ENCODE assay signal across 1 cellular context in the genomic region with DNA sequence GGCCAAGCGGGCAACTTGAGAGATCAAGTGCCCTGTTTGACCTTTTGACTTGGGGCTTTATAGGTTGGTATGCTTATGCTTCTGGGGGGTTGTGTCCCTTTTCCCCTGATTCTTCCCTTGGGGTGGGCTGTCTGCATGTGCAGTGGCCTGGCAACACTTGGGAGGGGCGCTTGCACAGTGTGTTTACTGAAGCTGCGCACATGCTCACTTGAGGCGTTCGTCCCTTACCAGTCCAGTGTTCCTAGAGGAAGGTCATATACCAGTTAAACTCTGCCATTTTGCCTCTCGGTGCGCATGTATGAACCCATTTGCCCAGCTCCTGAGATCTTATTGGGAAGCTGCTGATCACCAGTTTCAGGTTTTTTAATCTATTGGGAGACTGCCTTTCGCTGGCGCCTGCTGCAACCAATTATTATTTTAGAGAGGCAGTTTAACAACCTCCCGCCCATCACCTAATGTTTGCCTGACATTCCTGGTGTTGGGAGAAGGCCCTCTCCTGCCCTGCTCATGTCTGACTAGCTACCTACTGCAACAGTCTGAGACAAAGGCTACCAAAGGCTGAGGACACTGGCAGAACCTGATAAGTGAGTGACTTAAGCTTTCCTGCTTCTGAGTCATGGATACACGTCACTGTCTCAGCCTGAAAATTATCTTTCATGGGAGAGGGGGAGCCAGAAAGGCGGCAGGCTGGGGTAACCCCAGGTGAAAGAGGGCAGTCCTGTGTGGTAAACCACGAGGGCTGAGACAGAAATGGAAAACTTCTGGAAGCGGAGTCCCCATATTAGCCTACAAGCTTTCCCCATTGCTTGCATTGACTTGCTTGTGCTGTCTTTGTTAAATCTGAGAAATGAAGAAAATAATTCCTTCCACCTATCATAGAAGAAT.
TF ChIP-seq lines count a peak whose summit lies in the region.

No MANE protein-coding gene starts in this region.

TF ChIP-seq in K562, 482 proteins besides CTCF, POLR2A, EP300 and RAD21 (continued from another document and continues in another):
- TF ChIP-seq, protein P1, sequence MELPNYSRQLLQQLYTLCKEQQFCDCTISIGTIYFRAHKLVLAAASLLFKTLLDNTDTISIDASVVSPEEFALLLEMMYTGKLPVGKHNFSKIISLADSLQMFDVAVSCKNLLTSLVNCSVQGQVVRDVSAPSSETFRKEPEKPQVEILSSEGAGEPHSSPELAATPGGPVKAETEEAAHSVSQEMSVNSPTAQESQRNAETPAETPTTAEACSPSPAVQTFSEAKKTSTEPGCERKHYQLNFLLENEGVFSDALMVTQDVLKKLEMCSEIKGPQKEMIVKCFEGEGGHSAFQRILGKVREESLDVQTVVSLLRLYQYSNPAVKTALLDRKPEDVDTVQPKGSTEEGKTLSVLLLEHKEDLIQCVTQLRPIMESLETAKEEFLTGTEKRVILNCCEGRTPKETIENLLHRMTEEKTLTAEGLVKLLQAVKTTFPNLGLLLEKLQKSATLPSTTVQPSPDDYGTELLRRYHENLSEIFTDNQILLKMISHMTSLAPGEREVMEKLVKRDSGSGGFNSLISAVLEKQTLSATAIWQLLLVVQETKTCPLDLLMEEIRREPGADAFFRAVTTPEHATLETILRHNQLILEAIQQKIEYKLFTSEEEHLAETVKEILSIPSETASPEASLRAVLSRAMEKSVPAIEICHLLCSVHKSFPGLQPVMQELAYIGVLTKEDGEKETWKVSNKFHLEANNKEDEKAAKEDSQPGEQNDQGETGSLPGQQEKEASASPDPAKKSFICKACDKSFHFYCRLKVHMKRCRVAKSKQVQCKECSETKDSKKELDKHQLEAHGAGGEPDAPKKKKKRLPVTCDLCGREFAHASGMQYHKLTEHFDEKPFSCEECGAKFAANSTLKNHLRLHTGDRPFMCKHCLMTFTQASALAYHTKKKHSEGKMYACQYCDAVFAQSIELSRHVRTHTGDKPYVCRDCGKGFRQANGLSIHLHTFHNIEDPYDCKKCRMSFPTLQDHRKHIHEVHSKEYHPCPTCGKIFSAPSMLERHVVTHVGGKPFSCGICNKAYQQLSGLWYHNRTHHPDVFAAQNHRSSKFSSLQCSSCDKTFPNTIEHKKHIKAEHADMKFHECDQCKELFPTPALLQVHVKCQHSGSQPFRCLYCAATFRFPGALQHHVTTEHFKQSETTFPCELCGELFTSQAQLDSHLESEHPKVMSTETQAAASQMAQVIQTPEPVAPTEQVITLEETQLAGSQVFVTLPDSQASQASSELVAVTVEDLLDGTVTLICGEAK (IDR thresholded peaks at IDR 0.05): no peak
- TF ChIP-seq, protein P1 (CRISPR knock-in tag; IDR thresholded peaks at IDR 0.05): no peak
- peak; percentile 85 for TF ChIP-seq ZNF175 (CRISPR knock-in tag; IDR thresholded peaks at IDR 0.05; ENCODE audit: low read depth)
- peak; percentile 47; the same call in 1 of the 2 replicates for TF ChIP-seq GABPA (tag; conservative IDR thresholded peaks at IDR 0.05; ENCODE audit: low read depth)
- TF ChIP-seq, protein P2, sequence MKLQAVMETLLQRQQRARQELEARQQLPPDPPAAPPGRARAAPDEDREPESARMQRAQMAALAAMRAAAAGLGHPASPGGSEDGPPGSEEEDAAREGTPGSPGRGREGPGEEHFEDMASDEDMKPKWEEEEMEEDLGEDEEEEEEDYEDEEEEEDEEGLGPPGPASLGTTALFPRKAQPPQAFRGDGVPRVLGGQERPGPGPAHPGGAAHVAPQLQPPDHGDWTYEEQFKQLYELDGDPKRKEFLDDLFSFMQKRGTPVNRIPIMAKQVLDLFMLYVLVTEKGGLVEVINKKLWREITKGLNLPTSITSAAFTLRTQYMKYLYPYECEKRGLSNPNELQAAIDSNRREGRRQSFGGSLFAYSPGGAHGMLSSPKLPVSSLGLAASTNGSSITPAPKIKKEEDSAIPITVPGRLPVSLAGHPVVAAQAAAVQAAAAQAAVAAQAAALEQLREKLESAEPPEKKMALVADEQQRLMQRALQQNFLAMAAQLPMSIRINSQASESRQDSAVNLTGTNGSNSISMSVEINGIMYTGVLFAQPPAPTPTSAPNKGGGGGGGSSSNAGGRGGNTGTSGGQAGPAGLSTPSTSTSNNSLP (IDR thresholded peaks at IDR 0.05; ENCODE audit: borderline replicate concordance, low read depth, low read length): 0 out of 2 replicates have a peak, but pooled peaks have one; percentile 29
- no peak for TF ChIP-seq POLR2AphosphoS2 (IDR thresholded peaks at IDR 0.05; ENCODE audit: low read length)
- TF ChIP-seq NFATC3 (IDR thresholded peaks at IDR 0.05): 0 out of 2 replicates have a peak, but pooled peaks have one; percentile 59
- TF ChIP-seq KDM4B (IDR thresholded peaks at IDR 0.05; ENCODE audit: borderline replicate concordance in 2 of 2, low read depth in 1 of 2): no peak
- TF ChIP-seq L3MBTL2 (IDR thresholded peaks at IDR 0.05): peak; percentile 78; the same call in 1 of the 2 replicates
- 0 out of 2 replicates have a peak, but pooled peaks have one; percentile 39 for TF ChIP-seq ATF4 (CRISPR knock-in tag; IDR thresholded peaks at IDR 0.05)
- TF ChIP-seq, protein P3, sequence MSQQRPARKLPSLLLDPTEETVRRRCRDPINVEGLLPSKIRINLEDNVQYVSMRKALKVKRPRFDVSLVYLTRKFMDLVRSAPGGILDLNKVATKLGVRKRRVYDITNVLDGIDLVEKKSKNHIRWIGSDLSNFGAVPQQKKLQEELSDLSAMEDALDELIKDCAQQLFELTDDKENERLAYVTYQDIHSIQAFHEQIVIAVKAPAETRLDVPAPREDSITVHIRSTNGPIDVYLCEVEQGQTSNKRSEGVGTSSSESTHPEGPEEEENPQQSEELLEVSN (IDR thresholded peaks at IDR 0.05; ENCODE audit: borderline replicate concordance in 1 of 2, extremely low read depth in 1 of 2, insufficient read depth in 1 of 2, insufficient read length in 1 of 2, low read depth in 1 of 2, low read length in 1 of 2, poor library complexity in 1 of 2, severe bottlenecking in 1 of 2): peak; percentile 74 to 76
- TF ChIP-seq ZNF197 (CRISPR knock-in tag; IDR thresholded peaks at IDR 0.05; ENCODE audit: low read depth): 0 out of 2 replicates have a peak, but pooled peaks have one; percentile 63
- TF ChIP-seq, protein P4, sequence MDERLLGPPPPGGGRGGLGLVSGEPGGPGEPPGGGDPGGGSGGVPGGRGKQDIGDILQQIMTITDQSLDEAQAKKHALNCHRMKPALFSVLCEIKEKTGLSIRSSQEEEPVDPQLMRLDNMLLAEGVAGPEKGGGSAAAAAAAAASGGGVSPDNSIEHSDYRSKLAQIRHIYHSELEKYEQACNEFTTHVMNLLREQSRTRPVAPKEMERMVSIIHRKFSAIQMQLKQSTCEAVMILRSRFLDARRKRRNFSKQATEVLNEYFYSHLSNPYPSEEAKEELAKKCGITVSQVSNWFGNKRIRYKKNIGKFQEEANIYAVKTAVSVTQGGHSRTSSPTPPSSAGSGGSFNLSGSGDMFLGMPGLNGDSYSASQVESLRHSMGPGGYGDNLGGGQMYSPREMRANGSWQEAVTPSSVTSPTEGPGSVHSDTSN (CRISPR knock-in tag; IDR thresholded peaks at IDR 0.05; ENCODE audit: low read depth): no peak
- TF ChIP-seq, protein P4 (tag; conservative IDR thresholded peaks at IDR 0.05; ENCODE audit: low read depth): 0 out of 2 replicates have a peak, but pooled peaks have one; percentile 34
- TF ChIP-seq ZNF41 (CRISPR knock-in tag; conservative IDR thresholded peaks at IDR 0.05): no peak
- TF ChIP-seq ZNF23 (CRISPR knock-in tag; IDR thresholded peaks at IDR 0.05): no peak
- TF ChIP-seq, protein P5, sequence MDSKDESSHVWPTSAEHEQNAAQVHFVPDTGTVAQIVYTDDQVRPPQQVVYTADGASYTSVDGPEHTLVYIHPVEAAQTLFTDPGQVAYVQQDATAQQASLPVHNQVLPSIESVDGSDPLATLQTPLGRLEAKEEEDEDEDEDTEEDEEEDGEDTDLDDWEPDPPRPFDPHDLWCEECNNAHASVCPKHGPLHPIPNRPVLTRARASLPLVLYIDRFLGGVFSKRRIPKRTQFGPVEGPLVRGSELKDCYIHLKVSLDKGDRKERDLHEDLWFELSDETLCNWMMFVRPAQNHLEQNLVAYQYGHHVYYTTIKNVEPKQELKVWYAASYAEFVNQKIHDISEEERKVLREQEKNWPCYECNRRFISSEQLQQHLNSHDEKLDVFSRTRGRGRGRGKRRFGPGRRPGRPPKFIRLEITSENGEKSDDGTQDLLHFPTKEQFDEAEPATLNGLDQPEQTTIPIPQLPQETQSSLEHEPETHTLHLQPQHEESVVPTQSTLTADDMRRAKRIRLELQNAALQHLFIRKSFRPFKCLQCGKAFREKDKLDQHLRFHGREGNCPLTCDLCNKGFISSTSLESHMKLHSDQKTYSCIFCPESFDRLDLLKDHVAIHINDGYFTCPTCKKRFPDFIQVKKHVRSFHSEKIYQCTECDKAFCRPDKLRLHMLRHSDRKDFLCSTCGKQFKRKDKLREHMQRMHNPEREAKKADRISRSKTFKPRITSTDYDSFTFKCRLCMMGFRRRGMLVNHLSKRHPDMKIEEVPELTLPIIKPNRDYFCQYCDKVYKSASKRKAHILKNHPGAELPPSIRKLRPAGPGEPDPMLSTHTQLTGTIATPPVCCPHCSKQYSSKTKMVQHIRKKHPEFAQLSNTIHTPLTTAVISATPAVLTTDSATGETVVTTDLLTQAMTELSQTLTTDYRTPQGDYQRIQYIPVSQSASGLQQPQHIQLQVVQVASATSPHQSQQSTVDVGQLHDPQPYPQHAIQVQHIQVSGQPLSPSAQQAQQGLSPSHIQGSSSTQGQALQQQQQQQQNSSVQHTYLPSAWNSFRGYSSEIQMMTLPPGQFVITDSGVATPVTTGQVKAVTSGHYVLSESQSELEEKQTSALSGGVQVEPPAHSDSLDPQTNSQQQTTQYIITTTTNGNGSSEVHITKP (IDR thresholded peaks at IDR 0.05; ENCODE audit: partially characterized antibody): peak; percentile 86
- peak; percentile 22; the same call in 1 of the 2 replicates for TF ChIP-seq NFIC (IDR thresholded peaks at IDR 0.05)
- TF ChIP-seq, protein P6, sequence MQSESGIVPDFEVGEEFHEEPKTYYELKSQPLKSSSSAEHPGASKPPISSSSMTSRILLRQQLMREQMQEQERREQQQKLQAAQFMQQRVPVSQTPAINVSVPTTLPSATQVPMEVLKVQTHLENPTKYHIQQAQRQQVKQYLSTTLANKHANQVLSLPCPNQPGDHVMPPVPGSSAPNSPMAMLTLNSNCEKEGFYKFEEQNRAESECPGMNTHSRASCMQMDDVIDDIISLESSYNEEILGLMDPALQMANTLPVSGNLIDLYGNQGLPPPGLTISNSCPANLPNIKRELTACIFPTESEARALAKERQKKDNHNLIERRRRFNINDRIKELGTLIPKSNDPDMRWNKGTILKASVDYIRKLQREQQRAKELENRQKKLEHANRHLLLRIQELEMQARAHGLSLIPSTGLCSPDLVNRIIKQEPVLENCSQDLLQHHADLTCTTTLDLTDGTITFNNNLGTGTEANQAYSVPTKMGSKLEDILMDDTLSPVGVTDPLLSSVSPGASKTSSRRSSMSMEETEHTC (IDR thresholded peaks at IDR 0.05): 0 out of 2 replicates have a peak, but pooled peaks have one; percentile 46
- TF ChIP-seq MAFK (IDR thresholded peaks at IDR 0.05; ENCODE audit: low read length): peak; percentile 43; the same call in 1 of the 2 replicates
- no peak for TF ChIP-seq ZNF133 (CRISPR knock-in tag; IDR thresholded peaks at IDR 0.05)
- TF ChIP-seq TAF1 (IDR thresholded peaks at IDR 0.05; ENCODE audit: control insufficient read depth, extremely low read depth, insufficient read depth, low read length, severe bottlenecking): peak; percentile 23
- no peak for TF ChIP-seq RBM17 (IDR thresholded peaks at IDR 0.05; ENCODE audit: borderline replicate concordance, low read depth, low read length)
- TF ChIP-seq ZKSCAN1 (IDR thresholded peaks at IDR 0.05; ENCODE audit: low read depth, low read length): no peak
- TF ChIP-seq, protein P7, sequence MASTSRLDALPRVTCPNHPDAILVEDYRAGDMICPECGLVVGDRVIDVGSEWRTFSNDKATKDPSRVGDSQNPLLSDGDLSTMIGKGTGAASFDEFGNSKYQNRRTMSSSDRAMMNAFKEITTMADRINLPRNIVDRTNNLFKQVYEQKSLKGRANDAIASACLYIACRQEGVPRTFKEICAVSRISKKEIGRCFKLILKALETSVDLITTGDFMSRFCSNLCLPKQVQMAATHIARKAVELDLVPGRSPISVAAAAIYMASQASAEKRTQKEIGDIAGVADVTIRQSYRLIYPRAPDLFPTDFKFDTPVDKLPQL (IDR thresholded peaks at IDR 0.05; ENCODE audit: extremely low read depth, insufficient read length): no peak
- 0 out of 2 replicates have a peak, but pooled peaks have one; percentile 24 for TF ChIP-seq RB1 (IDR thresholded peaks at IDR 0.05; ENCODE audit: low read depth)
- TF ChIP-seq CBX2 (IDR thresholded peaks at IDR 0.05; ENCODE audit: insufficient read depth, low read length, poor library complexity, severe bottlenecking): no peak
- TF ChIP-seq ZNF707 (CRISPR knock-in tag; conservative IDR thresholded peaks at IDR 0.05): no peak
